9 cellular contexts compared by ENCODE assay signal in genomic region chr3:58628823-58629562, GRCh38. TPM values are rescaled to one million over a fixed set of nuclear protein-coding genes. Genes with fewer than 3 reads are reported as not detected.
DNase-seq lines count a peak whose midpoint lies in the region; ATAC-seq and TF ChIP-seq lines count a peak whose summit lies in the region.
"Had no signal": no experiment of that assay in that cellular context is flagged by ENCODE, and none has a peak within 500 bp of the region (broad histone marks: within the 10 kb centered on the region; RNA-seq: fewer than 3 reads in every experiment).

No MANE protein-coding gene starts in this region.

- H3K36me3 ChIP-seq in breast epithelium (no peaks in the 10 kb centered on the region), mammary epithelial cell (ENCODE audit: insufficient read depth, low read length) (no peaks in the 10 kb centered on the region), lung (ENCODE audit: control insufficient read depth in 2 of 2, insufficient read depth in 2 of 2, low read length in 2 of 2) (no peaks in the 10 kb centered on the region)

- dilution Hi-C loops in mammary epithelial cell (cut with HindIII; ENCODE audit: low sequenced_read_pairs) = loop anchor here (10.0 to 25.0 kb wide), 2 partner anchors 434 to 1233 kb away; no protein-coding TSS in a partner anchor

- peak overlapping the region in 1 of 3 donors; percentile 31 for H3K4me3 ChIP-seq in breast epithelium
- H3K4me3 ChIP-seq in mammary epithelial cell (replicated peaks in 1 of 3; ENCODE audit: insufficient read depth in 1 of 3, low read depth in 2 of 3, low read length in 3 of 3) = no peak overlapping the region
- no peak overlapping the region for H3K4me3 ChIP-seq in lung

- no peaks in the 10 kb centered on the region for H3K9me3 ChIP-seq in breast epithelium
- no peaks in the 10 kb centered on the region for H3K9me3 ChIP-seq in mammary epithelial cell (replicated peaks; ENCODE audit: insufficient read depth, low read length)
- no peaks in the 10 kb centered on the region for H3K9me3 ChIP-seq in lung (ENCODE audit: control insufficient read depth in 2 of 2, insufficient read depth in 1 of 2, low read length in 1 of 2)

- no peaks in the 10 kb centered on the region for H3K79me2 ChIP-seq in mammary epithelial cell (ENCODE audit: insufficient read depth, low read length)

- H2AFZ ChIP-seq in mammary epithelial cell (ENCODE audit: low read depth, low read length) = no peak overlapping the region

- H3K9ac ChIP-seq in mammary epithelial cell (ENCODE audit: insufficient read depth, low read length) = no peak overlapping the region

- H3K27ac ChIP-seq in breast epithelium (peak overlapping the region; percentile 67 to 71), mammary epithelial cell (ENCODE audit: insufficient read depth, low read depth, low read length) (no peak overlapping the region), lung (ENCODE audit: low read depth in 1 of 2, low read length in 1 of 2) (peak overlapping the region in 1 of 2 donors; percentile 71)

- peak; percentile 21 for ATAC-seq in lung (ENCODE audit: insufficient read depth, low FRiP score)

- H3K4me2 ChIP-seq in mammary epithelial cell (ENCODE audit: insufficient read depth, low read depth, low read length) = no peak overlapping the region

- intact Hi-C loops in breast epithelium (cut with DNase I; ENCODE audit: low total_unique reads) = no loop called here
- intact Hi-C loops in mammary epithelial cell (cut with micrococcal nuclease) = no loop called here

- no peaks in the 10 kb centered on the region for H4K20me1 ChIP-seq in mammary epithelial cell (ENCODE audit: insufficient read depth, low read length)

- no TSS peak for BruUV-seq in mammary epithelial cell (replicated peaks; lab: Mats Ljungman, UMichigan)

- DNase-seq in breast epithelium (ENCODE audit: low spot score in 2 of 2) = no peak
- no peak for DNase-seq in mammary epithelial cell
- DNase-seq in dermis blood vessel endothelial cell = peak; percentile 97
- no peak for DNase-seq in lung (ENCODE audit: low spot score)
- DNase-seq in globus pallidus (ENCODE audit: low spot score) = no peak
- no peak for DNase-seq in effector CD8-positive, alpha-beta T cell (lab: John Stamatoyannopoulos, UW)
- no peak for DNase-seq in Kasumi-1 (lab: John Stamatoyannopoulos, UW)
- no peak for DNase-seq in NCI-H2029 (lab: John Stamatoyannopoulos, UW)
- DNase-seq: activated effector memory CD4-positive, alpha-beta T cell treated with anti-CD3 and anti-CD28 coated beads, Interleukin-2, amount 50 U/mL, for 16 hours had no signal

- TF ChIP-seq POLR2A in breast epithelium (IDR thresholded peaks at IDR 0.05) = no peak

- peaks cover 0 to 24% of the 10 kb centered on the region in 2 donors for H3K4me1 ChIP-seq in breast epithelium
- H3K4me1 ChIP-seq in mammary epithelial cell (ENCODE audit: insufficient read depth, low read length) = no peaks in the 10 kb centered on the region
- H3K4me1 ChIP-seq in lung (ENCODE audit: control insufficient read depth in 2 of 2, insufficient read depth in 2 of 2, low read length in 2 of 2) = peaks cover 0 to 17% of the 10 kb centered on the region in 2 donors

- CTCF ChIA-PET in mammary epithelial cell (lab: Charles Lee; ENCODE audit: low non-redundant PET) = no interaction called here

- TF ChIP-seq CTCF in breast epithelium (IDR thresholded peaks at IDR 0.05) = peak in 1 of 3 donors; percentile 9
- no peak for TF ChIP-seq CTCF in mammary epithelial cell (conservative IDR thresholded peaks at IDR 0.05 in 1 of 2, IDR thresholded peaks at IDR 0.05 in 1 of 2; ENCODE audit: extremely low read depth in 1 of 2, insufficient read depth in 1 of 2, low read depth in 1 of 2, low read length in 2 of 2)
- no peak for TF ChIP-seq CTCF in lung (IDR thresholded peaks at IDR 0.05; ENCODE audit: control extremely low read depth, extremely low read depth)

- 69% methylated on average over 13 of the region's 13 CpGs for WGBS in mammary epithelial cell (ENCODE audit: low coverage, missing lambda C conversion rate)
- WGBS in lung, 2 donors = 41 to 61% methylated on average over 13 of the region's 13 CpGs

- in situ Hi-C loops in mammary epithelial cell (cut with MboI; ENCODE audit: low sequenced_read_pairs in 2 of 2) = loop anchor here in 1 of 2 donors (5.0 kb wide), 1 partner anchor 67 kb away; no protein-coding TSS in a partner anchor

- H3K27me3 ChIP-seq in breast epithelium (no peaks in the 10 kb centered on the region), mammary epithelial cell (ENCODE audit: insufficient read depth, low read length) (peaks cover 2% of the 10 kb centered on the region), lung (ENCODE audit: control insufficient read depth, insufficient read depth) (no peaks in the 10 kb centered on the region)

RNA-seq across cellular contexts. Expression of gene FAM3D, which starts 37.6 kb away (rescaled TPM):
- 10 to 100 TPM in 1 of 3 donors, 1 to 10 TPM in 1, not detected in 1; 4.3 to 17.6 TPM for total RNA-seq in breast epithelium
- total RNA-seq in mammary epithelial cell = not detected
- polyA plus RNA-seq in mammary epithelial cell = not detected
- not detected for polyA minus RNA-seq in mammary epithelial cell
- 0.51 TPM in 1 of 2 replicates, not detected in the other for total RNA-seq in dermis blood vessel endothelial cell
- total RNA-seq in lung = 10 to 100 TPM in 1 of 2 donors, 1 to 10 TPM in 1; 3.2 to 14.1 TPM
- 10 to 100 TPM in 1 of 2 donors, 1 to 10 TPM in 1; 9.0 to 15.1 TPM for polyA plus RNA-seq in lung

RNA-seq across cellular contexts. Expression of gene FAM107A, which starts 51.8 kb away (rescaled TPM):
- 10 to 100 TPM; 17.7 to 64.5 (median 31.9) TPM for total RNA-seq in breast epithelium
- total RNA-seq in mammary epithelial cell = under 1 TPM in 1 of 2 donors, not detected in 1; under 0.01 TPM
- polyA plus RNA-seq in mammary epithelial cell = not detected
- not detected for polyA minus RNA-seq in mammary epithelial cell
- total RNA-seq in dermis blood vessel endothelial cell = 2.9 and 9.3 TPM in 2 replicates
- 10 to 100 TPM in 1 of 2 donors, 1 to 10 TPM in 1; 4.2 to 83.6 TPM for total RNA-seq in lung
- 10 to 100 TPM; 21.3 to 48.1 TPM for polyA plus RNA-seq in lung
